8 cellular contexts compared by ENCODE assay signal in genomic region chr3:155382396-155383042, GRCh38.
DNase-seq lines count a peak whose midpoint lies in the region; ATAC-seq and TF ChIP-seq lines count a peak whose summit lies in the region.

No MANE protein-coding gene starts in this region.

- no peaks in the 10 kb centered on the region for H3K27me3 ChIP-seq in mammary epithelial cell (ENCODE audit: insufficient read depth, low read length)
- no peaks in the 10 kb centered on the region for H3K27me3 ChIP-seq in upper lobe of left lung

- H3K4me1 ChIP-seq in mammary epithelial cell (ENCODE audit: insufficient read depth, low read length): peaks cover 6% of the 10 kb centered on the region
- no peaks in the 10 kb centered on the region for H3K4me1 ChIP-seq in upper lobe of left lung

- no peaks in the 10 kb centered on the region for H3K4me1 Mint-ChIP-seq in activated T-cell treated with anti-CD3 and anti-CD28 coated beads, Interleukin-2, amount 50 U/mL, for 72 hours (ENCODE audit: low read depth)

- H4K20me1 ChIP-seq in mammary epithelial cell (ENCODE audit: insufficient read depth, low read length): no peaks in the 10 kb centered on the region

- TF ChIP-seq CTCF in mammary epithelial cell (conservative IDR thresholded peaks at IDR 0.05 in 1 of 2, IDR thresholded peaks at IDR 0.05 in 1 of 2; ENCODE audit: extremely low read depth in 1 of 2, insufficient read depth in 1 of 2, low read depth in 1 of 2, low read length in 2 of 2): peak; percentile 81 to 94
- peak; percentile 22 to 61 (median 47) for TF ChIP-seq CTCF in upper lobe of left lung (IDR thresholded peaks at IDR 0.05)

- BruUV-seq in mammary epithelial cell (replicated peaks; lab: Mats Ljungman, UMichigan): no TSS peak

- H3K9me3 Mint-ChIP-seq in activated T-cell treated with anti-CD3 and anti-CD28 coated beads, Interleukin-2, amount 50 U/mL, for 72 hours: no peaks in the 10 kb centered on the region

- H3K36me3 Mint-ChIP-seq in activated T-cell treated with anti-CD3 and anti-CD28 coated beads, Interleukin-2, amount 50 U/mL, for 72 hours (ENCODE audit: insufficient read depth in 2 of 2): no peaks in the 10 kb centered on the region

- no peak for TF ChIP-seq EP300 in upper lobe of left lung (IDR thresholded peaks at IDR 0.05)

- H3K27ac Mint-ChIP-seq in activated T-cell treated with anti-CD3 and anti-CD28 coated beads, Interleukin-2, amount 50 U/mL, for 72 hours: no peak overlapping the region

- H3K4me2 ChIP-seq in mammary epithelial cell (ENCODE audit: insufficient read depth, low read depth, low read length): no peak overlapping the region

- no peak for TF ChIP-seq POLR2A in upper lobe of left lung (IDR thresholded peaks at IDR 0.05)

- H3K79me2 ChIP-seq in mammary epithelial cell (ENCODE audit: insufficient read depth, low read length): no peaks in the 10 kb centered on the region

- WGBS in mammary epithelial cell (ENCODE audit: low coverage, missing lambda C conversion rate): 20% methylated on average over 6 of the region's 6 CpGs
- WGBS in upper lobe of left lung, 2 donors: 38% methylated on average over 6 of the region's 6 CpGs

- H3K27ac ChIP-seq in mammary epithelial cell (ENCODE audit: insufficient read depth, low read depth, low read length): no peak overlapping the region
- H3K27ac ChIP-seq in upper lobe of left lung: no peak overlapping the region

- intact Hi-C loops in mammary epithelial cell (cut with micrococcal nuclease): loop anchor here (1.0 to 10.0 kb wide), 3 partner anchors 30 to 492 kb away; partner anchors contain the start of gene GMPS

- dilution Hi-C loops in mammary epithelial cell (cut with HindIII; ENCODE audit: low sequenced_read_pairs): loop anchor here (25.0 kb wide), 1 partner anchor 330 kb away; no protein-coding TSS in a partner anchor

- H3K4me3 ChIP-seq in mammary epithelial cell (replicated peaks in 1 of 3; ENCODE audit: insufficient read depth in 1 of 3, low read depth in 2 of 3, low read length in 3 of 3): no peak overlapping the region
- H3K4me3 ChIP-seq in upper lobe of left lung: no peak overlapping the region

- no peak overlapping the region for H2AFZ ChIP-seq in mammary epithelial cell (ENCODE audit: low read depth, low read length)

- H3K9me3 ChIP-seq in mammary epithelial cell (replicated peaks; ENCODE audit: insufficient read depth, low read length) (no peaks in the 10 kb centered on the region), upper lobe of left lung (no peaks in the 10 kb centered on the region)

- CTCF ChIA-PET in mammary epithelial cell (lab: Charles Lee; ENCODE audit: low non-redundant PET): interaction anchor here (1.2 kb wide), 1 partner anchor 320 kb away, joined by 22 read pairs; no protein-coding TSS in a partner anchor

- H3K27me3 Mint-ChIP-seq in activated T-cell treated with anti-CD3 and anti-CD28 coated beads, Interleukin-2, amount 50 U/mL, for 72 hours (ENCODE audit: low read depth): no peaks in the 10 kb centered on the region

- H3K36me3 ChIP-seq in mammary epithelial cell (ENCODE audit: insufficient read depth, low read length): no peaks in the 10 kb centered on the region
- no peaks in the 10 kb centered on the region for H3K36me3 ChIP-seq in upper lobe of left lung

- DNase-seq in activated T-cell treated with anti-CD3 and anti-CD28 coated beads, Interleukin-2, amount 50 U/mL, for 72 hours: peak; percentile 3 to 6
- no peak for DNase-seq in activated T-cell treated with anti-CD3 and anti-CD28 coated beads, Interleukin-2, amount 50 U/mL, for 1 hour
- DNase-seq in NCI-H69 (lab: John Stamatoyannopoulos, UW) (peak; percentile 75), mammary epithelial cell (peak; percentile 52), kidney glomerular epithelial cell (lab: John Stamatoyannopoulos, UW) (peak; percentile 40), upper lobe of left lung (peak; percentile 79 to 92), DMS79 treated with DMSO at 0.1 percent for 48 hours (lab: John Stamatoyannopoulos, UW) (no peak)

- in situ Hi-C loops in mammary epithelial cell (cut with MboI; ENCODE audit: low sequenced_read_pairs in 2 of 2): loop anchor here (5.0 kb wide), 1 partner anchor 320 kb away; no protein-coding TSS in a partner anchor

- no peak overlapping the region for H3K9ac ChIP-seq in mammary epithelial cell (ENCODE audit: insufficient read depth, low read length)

- H3K4me3 Mint-ChIP-seq in activated T-cell treated with anti-CD3 and anti-CD28 coated beads, Interleukin-2, amount 50 U/mL, for 72 hours: no peak overlapping the region

- no peak for ATAC-seq in activated T-cell treated with anti-CD3 and anti-CD28 coated beads, Interleukin-2, amount 50 U/mL, for 72 hours (replicated peaks in 1 of 2)
- ATAC-seq in HG03460 (IDR thresholded peaks at IDR 0.05; ENCODE audit: unreplicated experiment) (peak; percentile 61), upper lobe of left lung (ENCODE audit: low FRiP score in 2 of 2) (peak; percentile 74 to 84)

Comparison
In these comparisons a context has a peak if more than half of its experiments do, and no peak if none do; other contexts are left out.
1. DNase-seq: peak in activated T-cell treated with anti-CD3 and anti-CD28 coated beads, Interleukin-2, amount 50 U/mL, for 72 hours (2 of 2), NCI-H69 (single experiment), mammary epithelial cell (single experiment), kidney glomerular epithelial cell (single experiment) and upper lobe of left lung (2 of 2); none in activated T-cell treated with anti-CD3 and anti-CD28 coated beads, Interleukin-2, amount 50 U/mL, for 1 hour (single experiment) and DMS79 treated with DMSO at 0.1 percent for 48 hours (single experiment).
2. ATAC-seq: peak in HG03460 (single experiment) and upper lobe of left lung (2 of 2); none in activated T-cell treated with anti-CD3 and anti-CD28 coated beads, Interleukin-2, amount 50 U/mL, for 72 hours (0 of 2).